In genomic region chr3:16828815-16829214, GRCh38 we compare ENCODE assay signal across 8 cellular contexts. TPM values are rescaled to one million over a fixed set of nuclear protein-coding genes. Genes with fewer than 3 reads are reported as not detected.
DNase-seq lines count a peak whose midpoint lies in the region; ATAC-seq and TF ChIP-seq lines count a peak whose summit lies in the region.

No MANE protein-coding gene starts in this region.

- no peak overlapping the region for H3K27ac Mint-ChIP-seq in endodermal cell

- no peak overlapping the region for H3K4me3 ChIP-seq in endodermal cell (ENCODE audit: low read length)

- peak; percentile 81 for TF ChIP-seq CTCF in endodermal cell (conservative IDR thresholded peaks at IDR 0.05)
- no peak for TF ChIP-seq CTCF in RWPE1 (conservative IDR thresholded peaks at IDR 0.05; ENCODE audit: low read depth)

- no peaks in the 10 kb centered on the region for H3K9me3 Mint-ChIP-seq in endodermal cell

- POLR2A ChIA-PET in RWPE1 (lab: Yijun Ruan, JAX; ENCODE audit: low non-redundant PET): no interaction called here

- no peaks in the 10 kb centered on the region for H3K27me3 Mint-ChIP-seq in endodermal cell (ENCODE audit: insufficient read depth)

- peak; percentile 55 for ATAC-seq in HG03439 (IDR thresholded peaks at IDR 0.05; ENCODE audit: unreplicated experiment)

- 43 to 44% methylated on average over 3 of the region's 3 CpGs for WGBS in endodermal cell (ENCODE audit: insufficient coverage in 1 of 2, insufficient read length in 1 of 2), 2 experiments

- no peak overlapping the region for H3K27ac ChIP-seq in endodermal cell (ENCODE audit: low read depth, low read length)
- no peak overlapping the region for H3K27ac ChIP-seq in RWPE1

- H3K9me3 ChIP-seq in endodermal cell (ENCODE audit: control insufficient read depth, low read length): no peaks in the 10 kb centered on the region

- peaks cover 1% of the 10 kb centered on the region for H3K4me1 Mint-ChIP-seq in endodermal cell

- CTCF ChIA-PET in RWPE1 (lab: Yijun Ruan, JAX): interaction anchor here (0.6 kb wide), 2 partner anchors 10 to 538 kb away, joined by 4 to 6 read pairs; no protein-coding TSS in a partner anchor

- peak; percentile 27 to 35 for DNase-seq in NOMO-1 (lab: John Stamatoyannopoulos, UW; ENCODE audit: unreplicated experiment in 2 of 2)
- DNase-seq in NOMO-1 treated with dmso at 0.1 percent for 144 hours (lab: John Stamatoyannopoulos, UW; ENCODE audit: unreplicated experiment): no peak
- DNase-seq in UCSD-AML1 (lab: John Stamatoyannopoulos, UW; ENCODE audit: unreplicated experiment): peak; percentile 38
- DNase-seq in endodermal cell: peak; percentile 76
- peak; percentile 9 for DNase-seq in smooth muscle cell of the brain vasculature (ENCODE audit: low read depth, low spot score)
- no peak for DNase-seq in GOT3 (lab: John Stamatoyannopoulos, UW)
- no peak for DNase-seq in RWPE1 (ENCODE audit: low spot score)

- no peaks in the 10 kb centered on the region for H3K36me3 Mint-ChIP-seq in endodermal cell (ENCODE audit: low read depth)

- no peak overlapping the region for H3K4me3 Mint-ChIP-seq in endodermal cell

- no peak overlapping the region for H3K9ac ChIP-seq in endodermal cell (ENCODE audit: extremely low read depth, low read length, poor library complexity, severe bottlenecking)

- no peaks in the 10 kb centered on the region for H3K27me3 ChIP-seq in endodermal cell (ENCODE audit: control insufficient read depth, insufficient read depth, low read length, poor library complexity, severe bottlenecking)

- no peaks in the 10 kb centered on the region for H3K4me1 ChIP-seq in endodermal cell (ENCODE audit: control insufficient read depth, insufficient read depth, low read length)

- no peaks in the 10 kb centered on the region for H3K36me3 ChIP-seq in endodermal cell (ENCODE audit: control insufficient read depth, insufficient read depth, low read length)

RNA-seq across cellular contexts. Expression of gene PLCL2, which starts 55.9 kb away (rescaled TPM):
- total RNA-seq in endodermal cell: 1 to 10 TPM; 4.2 to 6.9 TPM
- polyA plus RNA-seq in endodermal cell (2013, experiment 1 of 2): 8.0 TPM
- polyA plus RNA-seq in endodermal cell (2013, experiment 2 of 2): 6.3 TPM

Comparison
In these comparisons a context has a peak if more than half of its experiments do, and no peak if none do; other contexts are left out.
1. DNase-seq: peak in NOMO-1 (2 of 2), UCSD-AML1 (single experiment), endodermal cell (single experiment) and smooth muscle cell of the brain vasculature (single experiment); none in NOMO-1 treated with dmso at 0.1 percent for 144 hours (single experiment), GOT3 (single experiment) and RWPE1 (single experiment).